1 cellular context compared by ENCODE assay signal in genomic region chr10:90066435-90066834, GRCh38.
TF ChIP-seq lines count a peak whose summit lies in the region.

No MANE protein-coding gene starts in this region.

TF ChIP-seq in SK-N-SH treated with all-trans-retinoic acid at 6 μM for 48 hours, 23 proteins besides CTCF, POLR2A, EP300 and RAD21 (continued from another document):
- TF ChIP-seq ZC3H10 (CRISPR knock-in tag; IDR thresholded peaks at IDR 0.05) (no peak), RARB (CRISPR knock-in tag; IDR thresholded peaks at IDR 0.05) (no peak), TSHZ2 (CRISPR knock-in tag; IDR thresholded peaks at IDR 0.05) (no peak), CSRNP3 (CRISPR knock-in tag; IDR thresholded peaks at IDR 0.05) (no peak), TOX (CRISPR knock-in tag; IDR thresholded peaks at IDR 0.05; ENCODE audit: borderline replicate concordance) (no peak), OSR1 (CRISPR knock-in tag; IDR thresholded peaks at IDR 0.05) (no peak), GLIS3 (CRISPR knock-in tag; IDR thresholded peaks at IDR 0.05) (0 out of 2 replicates have a peak, but pooled peaks have one; percentile 61), SNAI2 (CRISPR knock-in tag; IDR thresholded peaks at IDR 0.05) (no peak), ZNF8 (CRISPR knock-in tag; IDR thresholded peaks at IDR 0.05) (peak; percentile 28; the same call in 1 of the 2 replicates), CSDC2 (CRISPR knock-in tag; IDR thresholded peaks at IDR 0.05) (no peak), ESRRG (CRISPR knock-in tag; IDR thresholded peaks at IDR 0.05) (no peak), PPARA (CRISPR knock-in tag; IDR thresholded peaks at IDR 0.05; ENCODE audit: borderline replicate concordance) (no peak), ZNF565 (CRISPR knock-in tag; conservative IDR thresholded peaks at IDR 0.05; ENCODE audit: low read depth) (no peak), ARNTL (CRISPR knock-in tag; IDR thresholded peaks at IDR 0.05; ENCODE audit: borderline replicate concordance, low read depth) (no peak), CREB5 (CRISPR knock-in tag; IDR thresholded peaks at IDR 0.05; ENCODE audit: low read depth) (no peak)
